In the genomic region with DNA sequence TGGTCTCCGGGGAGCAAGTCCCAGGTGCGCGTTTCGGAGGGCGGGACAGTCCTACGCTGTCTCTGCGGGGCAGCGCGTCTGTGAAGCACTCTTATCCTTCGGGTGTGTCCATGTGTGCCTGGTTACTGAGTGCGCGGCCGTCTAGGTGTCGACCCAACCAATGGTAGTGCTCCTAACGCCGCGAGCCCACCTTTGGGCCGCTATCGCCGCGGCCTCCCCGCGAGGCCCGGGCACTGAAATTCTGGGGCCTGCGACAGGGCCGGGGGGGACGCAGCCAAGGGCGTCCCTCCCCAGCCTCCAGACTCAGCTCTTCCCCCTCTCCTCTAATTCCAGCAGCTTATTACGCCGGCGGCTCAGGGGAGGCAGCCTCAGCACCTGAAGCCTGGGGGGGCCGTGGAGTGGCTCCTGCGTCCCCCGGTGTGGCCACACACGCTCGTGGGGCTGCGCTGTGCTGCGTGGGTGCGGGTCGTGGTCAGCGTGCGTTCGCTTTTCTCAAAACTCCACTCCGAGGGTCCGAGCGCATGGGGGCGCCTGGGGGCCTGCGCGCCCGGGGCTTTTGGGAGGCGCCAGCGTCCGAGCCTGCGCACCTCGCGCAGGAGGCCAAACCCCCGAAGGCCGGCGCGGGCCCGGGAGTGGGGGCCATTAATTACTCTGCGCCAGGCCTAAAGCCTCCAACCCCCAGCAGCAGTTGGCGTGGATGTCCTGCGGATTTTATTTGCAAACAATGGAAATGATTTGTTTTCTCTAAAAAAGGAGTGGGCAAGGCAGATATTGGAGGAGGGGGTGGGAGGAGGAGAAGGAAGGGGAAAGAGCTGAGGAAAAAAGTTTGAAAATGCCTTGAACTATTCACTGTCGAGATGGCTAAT, we compare ENCODE assay signal across 10 cellular contexts. TPM values are rescaled to one million over a fixed set of nuclear protein-coding genes. Genes with fewer than 3 reads are reported as not detected.
DNase-seq lines count a peak whose midpoint lies in the region; ATAC-seq and TF ChIP-seq lines count a peak whose summit lies in the region.
"Had no signal": no experiment of that assay in that cellular context is flagged by ENCODE, and none has a peak within 500 bp of the region (broad histone marks: within the 10 kb centered on the region; RNA-seq: fewer than 3 reads in every experiment).

No MANE protein-coding gene starts in this region.

- no peak for ATAC-seq in heart left ventricle

- H3K9me3 Mint-ChIP-seq in activated CD4-positive, alpha-beta T cell treated with anti-CD3 and anti-CD28 coated beads, Interleukin-2, amount 10 ng/mL, durations not matched to agents 7 days and 5 days, result no peaks in the 10 kb centered on the region

- peak overlapping the region; percentile 14 for H3K27ac Mint-ChIP-seq in activated CD4-positive, alpha-beta T cell treated with anti-CD3 and anti-CD28 coated beads, Interleukin-2, amount 10 ng/mL, durations not matched to agents 7 days and 5 days

- H3K36me3 ChIP-seq in Peyer's patch, result no peaks in the 10 kb centered on the region
- H3K36me3 ChIP-seq in heart left ventricle, result peaks cover 0 to 3% (median 0%) of the 10 kb centered on the region in 9 donors
- no peaks in the 10 kb centered on the region for H3K36me3 ChIP-seq in effector memory CD4-positive, alpha-beta T cell (ENCODE audit: control insufficient read depth, insufficient read depth, low read length)

- POLR2A ChIA-PET in activated CD4-positive, alpha-beta T cell treated with anti-CD3 and anti-CD28 coated beads, Interleukin-2, amount 10 ng/mL, durations not matched to agents 7 days and 5 days (lab: Charles Lee), result no interaction called here

- 13 to 34% (median 26%) methylated on average over 30 to 65 of the region's 65 CpGs for WGBS in heart left ventricle, 4 donors

- CTCF ChIA-PET in activated CD4-positive, alpha-beta T cell treated with anti-CD3 and anti-CD28 coated beads, Interleukin-2, amount 10 ng/mL, durations not matched to agents 7 days and 5 days (lab: Charles Lee), result no interaction called here

- H3K36me3 Mint-ChIP-seq in activated CD4-positive, alpha-beta T cell treated with anti-CD3 and anti-CD28 coated beads, Interleukin-2, amount 10 ng/mL, durations not matched to agents 7 days and 5 days (ENCODE audit: low read depth), result peaks cover 3% of the 10 kb centered on the region

- H3K4me1 Mint-ChIP-seq in activated CD4-positive, alpha-beta T cell treated with anti-CD3 and anti-CD28 coated beads, Interleukin-2, amount 10 ng/mL, durations not matched to agents 7 days and 5 days, result peaks cover 41% of the 10 kb centered on the region

- H3K4me3 ChIP-seq in Peyer's patch (peak overlapping the region in 3 of 4 donors; percentile 67 to 86 (median 79)), heart left ventricle (peak overlapping the region; percentile 52 to 97 (median 88)), retinal pigment epithelial cell (ENCODE audit: low read length) (peak overlapping the region; percentile 98)
- no peak overlapping the region for H3K4me3 ChIP-seq in effector memory CD4-positive, alpha-beta T cell (ENCODE audit: insufficient read depth, low read depth, low read length, poor library complexity, severe bottlenecking)

- H3K27ac ChIP-seq in Peyer's patch (peak overlapping the region in 3 of 4 donors; percentile 44 to 98 (median 84)), heart left ventricle (peak overlapping the region in 8 of 12 donors; percentile 10 to 100 (median 96))
- H3K27ac ChIP-seq in effector memory CD4-positive, alpha-beta T cell (ENCODE audit: insufficient read depth, low read length, poor library complexity, severe bottlenecking), result no peak overlapping the region

- H3K27me3 ChIP-seq in Peyer's patch (no peaks in the 10 kb centered on the region), heart left ventricle (peaks cover 0 to 36% (median 0%) of the 10 kb centered on the region in 9 donors)
- H3K27me3 ChIP-seq in effector memory CD4-positive, alpha-beta T cell (replicated peaks; ENCODE audit: control insufficient read depth, insufficient read depth, low read length, poor library complexity, severe bottlenecking), result peaks cover 78% of the 10 kb centered on the region

- intact Hi-C loops in heart left ventricle (cut with DNase I), result loop anchor here (5.0 to 10.0 kb wide), 24 partner anchors 138 to 1600 kb away; no protein-coding TSS in a partner anchor

- DNase-seq in activated CD4-positive, alpha-beta T cell treated with anti-CD3 and anti-CD28 coated beads, Interleukin-2, amount 10 ng/mL, durations not matched to agents 7 days and 5 days, result no peak
- no peak for DNase-seq in activated CD4-positive, alpha-beta T cell treated with anti-CD3 and anti-CD28 coated beads for 1 hour
- DNase-seq in Peyer's patch (peak in 2 of 3 donors; percentile 57 to 63), heart left ventricle (peak in 2 of 5 donors; percentile 45 to 52), retinal pigment epithelial cell (ENCODE audit: low read depth) (no peak), NCI-H446 treated with DMSO at 0.1 percent for 48 hours (lab: John Stamatoyannopoulos, UW) (no peak), NOMO-1 (lab: John Stamatoyannopoulos, UW; ENCODE audit: unreplicated experiment in 2 of 2) (no peak)
- DNase-seq in effector memory CD4-positive, alpha-beta T cell, result no peak
- DNase-seq: DND-41 had no signal

- H3K4me1 ChIP-seq in Peyer's patch, result peaks cover 0 to 25% (median 10%) of the 10 kb centered on the region in 4 donors
- peaks cover 0 to 53% (median 19%) of the 10 kb centered on the region in 12 donors for H3K4me1 ChIP-seq in heart left ventricle
- peaks cover 40% of the 10 kb centered on the region for H3K4me1 ChIP-seq in effector memory CD4-positive, alpha-beta T cell (ENCODE audit: control insufficient read depth, insufficient read depth, low read length, poor library complexity, severe bottlenecking)

- H3K27me3 Mint-ChIP-seq in activated CD4-positive, alpha-beta T cell treated with anti-CD3 and anti-CD28 coated beads, Interleukin-2, amount 10 ng/mL, durations not matched to agents 7 days and 5 days, result peaks cover 78% of the 10 kb centered on the region

- TF ChIP-seq CTCF in Peyer's patch (IDR thresholded peaks at IDR 0.05) (no peak), heart left ventricle (IDR thresholded peaks at IDR 0.05) (no peak), retinal pigment epithelial cell (conservative IDR thresholded peaks at IDR 0.05; ENCODE audit: low read depth, low read length) (no peak)

- H3K4me3 Mint-ChIP-seq in activated CD4-positive, alpha-beta T cell treated with anti-CD3 and anti-CD28 coated beads, Interleukin-2, amount 10 ng/mL, durations not matched to agents 7 days and 5 days, result no peak overlapping the region

- TF ChIP-seq POLR2A in Peyer's patch (IDR thresholded peaks at IDR 0.05) (no peak), heart left ventricle (IDR thresholded peaks at IDR 0.05) (no peak)

- H3K9me3 ChIP-seq in Peyer's patch, result no peaks in the 10 kb centered on the region
- no peaks in the 10 kb centered on the region for H3K9me3 ChIP-seq in heart left ventricle
- no peaks in the 10 kb centered on the region for H3K9me3 ChIP-seq in effector memory CD4-positive, alpha-beta T cell (ENCODE audit: control insufficient read depth, low read length)

RNA-seq across cellular contexts. Expression of a gene that starts 3.0 kb away (rescaled TPM):
- total RNA-seq in activated CD4-positive, alpha-beta T cell treated with anti-CD3 and anti-CD28 coated beads, Interleukin-2, amount 10 ng/mL, durations not matched to agents 7 days and 5 days, result under 1 TPM in 1 of 2 experiments, not detected in 1; 0.07 TPM
- total RNA-seq in Peyer's patch (1 to 10 TPM; 5.2 to 9.1 (median 6.4) TPM), heart left ventricle (1 to 10 TPM; 3.4 to 8.6 (median 7.4) TPM)
- 1 to 10 TPM; 4.4 to 6.3 TPM for polyA plus RNA-seq in heart left ventricle

RNA-seq across cellular contexts. Expression of a gene that starts 26.9 kb away (rescaled TPM):
- not detected for total RNA-seq in activated CD4-positive, alpha-beta T cell treated with anti-CD3 and anti-CD28 coated beads, Interleukin-2, amount 10 ng/mL, durations not matched to agents 7 days and 5 days
- total RNA-seq in Peyer's patch (10 to 100 TPM in 1 of 4 donors, 1 to 10 TPM in 3; 1.4 to 23.1 (median 3.6) TPM), heart left ventricle (10 to 100 TPM in 8 of 9 donors, 1 to 10 TPM in 1; 7.7 to 34.4 (median 14.9) TPM)
- 10 to 100 TPM in 1 of 2 donors, 1 to 10 TPM in 1; 2.4 to 14.9 TPM for polyA plus RNA-seq in heart left ventricle
- total RNA-seq: T-helper 2 cell treated with Interferon-gamma antibody and Interleukin-4, amounts not matched to agents 100 ng/mL and 5 ng/mL, for 36 hours had no signal

Comparison
In these comparisons a context has a peak if more than half of its experiments do, and no peak if none do; other contexts are left out.
1. DNase-seq: peak in Peyer's patch (2 of 3); none in activated CD4-positive, alpha-beta T cell treated with anti-CD3 and anti-CD28 coated beads, Interleukin-2, amount 10 ng/mL, durations not matched to agents 7 days and 5 days (single experiment), activated CD4-positive, alpha-beta T cell treated with anti-CD3 and anti-CD28 coated beads for 1 hour (single experiment), retinal pigment epithelial cell (single experiment), effector memory CD4-positive, alpha-beta T cell (0 of 3), NCI-H446 treated with DMSO at 0.1 percent for 48 hours (single experiment) and NOMO-1 (0 of 2).
2. RNA of a gene that starts 3.0 kb away (total RNA-seq): 3.4 to 8.6 TPM in heart left ventricle and 5.2 to 9.1 TPM in Peyer's patch; 0.07 TPM in activated CD4-positive, alpha-beta T cell treated with anti-CD3 and anti-CD28 coated beads, Interleukin-2, amount 10 ng/mL, durations not matched to agents 7 days and 5 days; every median in the first group is over 4 times any median in the second.